ENCODE assay signal across 8 cellular contexts in the genomic region with DNA sequence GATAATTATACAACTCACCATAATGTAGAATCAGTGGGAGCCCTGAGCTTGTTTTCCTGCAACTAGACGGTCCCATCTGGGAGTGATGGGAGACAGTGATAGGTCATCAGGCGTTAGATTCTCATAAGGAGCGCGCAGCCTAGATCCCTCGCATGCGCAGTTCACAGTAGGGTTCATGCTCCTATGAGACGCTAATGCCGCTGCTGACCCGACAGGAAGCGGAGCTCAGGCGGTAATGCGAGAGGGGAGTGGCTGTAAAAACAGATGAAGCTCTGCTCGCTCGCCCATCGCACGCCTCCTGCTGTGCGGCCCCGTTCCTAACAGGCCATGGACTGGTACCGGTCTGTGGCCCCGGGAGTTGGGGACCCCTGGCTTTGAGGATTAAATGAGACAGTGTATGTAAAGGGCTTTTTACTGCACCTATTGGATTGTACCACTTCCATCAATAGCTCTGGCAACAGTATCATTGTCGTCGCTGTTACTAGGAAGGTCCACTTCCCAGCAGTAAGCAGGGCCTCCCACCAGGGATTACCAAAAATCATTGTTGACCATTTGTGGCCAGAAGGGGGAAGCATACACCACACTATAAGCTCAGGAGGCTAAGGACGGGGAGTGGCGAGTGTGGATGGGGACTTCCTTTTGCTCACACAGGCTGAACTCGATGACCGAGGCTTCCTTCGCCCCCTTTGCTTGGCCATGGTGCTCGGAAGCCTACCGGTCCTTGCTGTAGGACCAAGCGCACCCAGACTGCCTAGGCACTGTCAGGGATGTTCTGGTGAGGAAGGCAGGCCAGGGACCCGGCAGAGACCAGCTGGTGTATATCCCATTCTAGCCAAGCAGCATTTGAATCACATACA. TPM values are rescaled to one million over a fixed set of nuclear protein-coding genes. Genes with fewer than 3 reads are reported as not detected.
DNase-seq lines count a peak whose midpoint lies in the region; ATAC-seq and TF ChIP-seq lines count a peak whose summit lies in the region.

No MANE protein-coding gene starts in this region.

- H3K27ac ChIP-seq in lung (ENCODE audit: low read depth in 1 of 2, low read length in 1 of 2) = peak overlapping the region in 1 of 2 donors; percentile 77

- H3K27ac Mint-ChIP-seq in CD14-positive monocyte = peak overlapping the region; percentile 45 to 89 (median 77)
- peak overlapping the region; percentile 85 for H3K27ac Mint-ChIP-seq in activated CD8-positive, alpha-beta T cell treated with anti-CD3 and anti-CD28 coated beads, Interleukin-2, amount 10 ng/mL, durations not matched to agents 7 days and 5 days

- H3K4me1 ChIP-seq in lung (ENCODE audit: control insufficient read depth in 2 of 2, insufficient read depth in 2 of 2, low read length in 2 of 2) = peaks cover 0 to 2% of the 10 kb centered on the region in 2 donors

- DNase-seq in CD14-positive monocyte (ENCODE audit: low spot score) = peak; percentile 78
- peak; percentile 96 for DNase-seq in NCI-H69 (lab: John Stamatoyannopoulos, UW)
- peak; percentile 85 for DNase-seq in activated CD8-positive, alpha-beta T cell treated with anti-CD3 and anti-CD28 coated beads, Interleukin-2, amount 10 ng/mL, durations not matched to agents 7 days and 5 days
- DNase-seq in effector CD4-positive, alpha-beta T cell = peak; percentile 47
- DNase-seq in lung (ENCODE audit: low spot score) = peak; percentile 79
- DNase-seq in stimulated activated CD4-positive, alpha-beta T cell treated with anti-CD3 and anti-CD28 coated beads, TNF-alpha, amount 100 ng/mL, for 24 hours (ENCODE audit: low read depth in 3 of 3) = peak; percentile 43 to 78 (median 46)

- TF ChIP-seq CTCF in CD14-positive monocyte (IDR thresholded peaks at IDR 0.05) (peak; percentile 87), lung (IDR thresholded peaks at IDR 0.05; ENCODE audit: control extremely low read depth, extremely low read depth) (peak; percentile 80)

- H3K4me1 Mint-ChIP-seq in CD14-positive monocyte = peaks cover 19% of the 10 kb centered on the region
- H3K4me1 Mint-ChIP-seq in activated CD8-positive, alpha-beta T cell treated with anti-CD3 and anti-CD28 coated beads, Interleukin-2, amount 10 ng/mL, durations not matched to agents 7 days and 5 days (ENCODE audit: low read depth) = peaks cover 18% of the 10 kb centered on the region

- POLR2A ChIA-PET in activated CD8-positive, alpha-beta T cell treated with anti-CD3 and anti-CD28 coated beads, Interleukin-2, amount 10 ng/mL, durations not matched to agents 7 days and 5 days (lab: Charles Lee) = interaction anchor here (0.7 to 1.2 kb wide), 3 partner anchors 115 to 716 kb away, joined by 3 to 4 read pairs (median 3); a partner anchor contains a TSS

- no peaks in the 10 kb centered on the region for H3K9me3 ChIP-seq in lung (ENCODE audit: control insufficient read depth in 2 of 2, insufficient read depth in 1 of 2, low read length in 1 of 2)

- H3K36me3 Mint-ChIP-seq in CD14-positive monocyte = no peaks in the 10 kb centered on the region
- H3K36me3 Mint-ChIP-seq in activated CD8-positive, alpha-beta T cell treated with anti-CD3 and anti-CD28 coated beads, Interleukin-2, amount 10 ng/mL, durations not matched to agents 7 days and 5 days (ENCODE audit: low read depth) = no peaks in the 10 kb centered on the region

- no peaks in the 10 kb centered on the region for H3K27me3 ChIP-seq in lung (ENCODE audit: control insufficient read depth, insufficient read depth)

- H3K27me3 Mint-ChIP-seq in CD14-positive monocyte (ENCODE audit: low read depth in 3 of 3) = peaks cover 0 to 7% (median 0%) of the 10 kb centered on the region in 3 donors
- H3K27me3 Mint-ChIP-seq in activated CD8-positive, alpha-beta T cell treated with anti-CD3 and anti-CD28 coated beads, Interleukin-2, amount 10 ng/mL, durations not matched to agents 7 days and 5 days (ENCODE audit: low read depth) = peaks cover 3% of the 10 kb centered on the region

- no peak overlapping the region for H3K4me3 ChIP-seq in lung

- ATAC-seq in GM19395 (IDR thresholded peaks at IDR 0.05; ENCODE audit: unreplicated experiment) (peak; percentile 97), HG03521 (IDR thresholded peaks at IDR 0.05; ENCODE audit: unreplicated experiment) (peak; percentile 90), lung (ENCODE audit: insufficient read depth, low FRiP score) (peak; percentile 93)
- ATAC-seq in activated CD8-positive, alpha-beta T cell treated with anti-CD3 and anti-CD28 coated beads, Interleukin-2, amount 10 ng/mL, durations not matched to agents 7 days and 5 days = peak; percentile 98

- no peaks in the 10 kb centered on the region for H3K36me3 ChIP-seq in lung (ENCODE audit: control insufficient read depth in 2 of 2, insufficient read depth in 2 of 2, low read length in 2 of 2)

- peaks cover 0 to 4% (median under 1%) of the 10 kb centered on the region in 7 donors for H3K9me3 Mint-ChIP-seq in CD14-positive monocyte
- no peaks in the 10 kb centered on the region for H3K9me3 Mint-ChIP-seq in activated CD8-positive, alpha-beta T cell treated with anti-CD3 and anti-CD28 coated beads, Interleukin-2, amount 10 ng/mL, durations not matched to agents 7 days and 5 days (ENCODE audit: insufficient read depth)

- intact Hi-C loops in CD14-positive monocyte (cut with micrococcal nuclease) = loop anchor here (2.0 to 10.0 kb wide), 9 partner anchors 80 to 522 kb away; a partner anchor contains a TSS

- CTCF ChIA-PET in activated CD8-positive, alpha-beta T cell treated with anti-CD3 and anti-CD28 coated beads, Interleukin-2, amount 10 ng/mL, durations not matched to agents 7 days and 5 days (lab: Charles Lee) = interaction anchor here (0.7 to 6.0 kb wide), 47 partner anchors 8 to 553 kb away, joined by 3 to 99 read pairs (median 4); a partner anchor contains a TSS

- H3K4me3 Mint-ChIP-seq in CD14-positive monocyte = peak overlapping the region; percentile 72 to 86
- peak overlapping the region; percentile 73 for H3K4me3 Mint-ChIP-seq in activated CD8-positive, alpha-beta T cell treated with anti-CD3 and anti-CD28 coated beads, Interleukin-2, amount 10 ng/mL, durations not matched to agents 7 days and 5 days

- 4 to 5% methylated on average over 31 of the region's 31 CpGs for WGBS in lung, 2 donors

RNA-seq across cellular contexts. Expression of a gene that starts 26.4 kb away (rescaled TPM):
- polyA plus RNA-seq in CD14-positive monocyte = 10 to 100 TPM; 62.6 to 66.4 TPM
- total RNA-seq in activated CD8-positive, alpha-beta T cell treated with anti-CD3 and anti-CD28 coated beads, Interleukin-2, amount 10 ng/mL, durations not matched to agents 7 days and 5 days = 100 to 1,000 TPM in 1 of 2 experiments, 10 to 100 TPM in 1; 99.8 to 101 TPM
- 10 to 100 TPM; 27.0 to 76.0 TPM for total RNA-seq in lung
- 10 to 100 TPM; 41.2 to 51.7 TPM for polyA plus RNA-seq in lung

Comparison
In these comparisons a context has a peak if more than half of its experiments do, and no peak if none do; other contexts are left out.
1. DNase-seq: peak in every context shown above with its lines; median percentile 96 in NCI-H69; 85 in activated CD8-positive, alpha-beta T cell treated with anti-CD3 and anti-CD28 coated beads, Interleukin-2, amount 10 ng/mL, durations not matched to agents 7 days and 5 days; 79 in lung; 78 in CD14-positive monocyte; 47 in effector CD4-positive, alpha-beta T cell; 46 in stimulated activated CD4-positive, alpha-beta T cell treated with anti-CD3 and anti-CD28 coated beads, TNF-alpha, amount 100 ng/mL, for 24 hours.